In genomic region chr2:100542418-100542817, GRCh38 we compare ENCODE assay signal across 35 cellular contexts. TPM values are rescaled to one million over a fixed set of nuclear protein-coding genes. Genes with fewer than 3 reads are reported as not detected.
DNase-seq lines count a peak whose midpoint lies in the region; ATAC-seq, FAIRE-seq and TF ChIP-seq lines count a peak whose summit lies in the region.
"Had no signal": no experiment of that assay in that cellular context is flagged by ENCODE, and none has a peak within 500 bp of the region (broad histone marks: within the 10 kb centered on the region; RNA-seq: fewer than 3 reads in every experiment).

No MANE protein-coding gene starts in this region.

- TF ChIP-seq POLR2A in HepG2 (IDR thresholded peaks at IDR 0.05; ENCODE audit: insufficient read depth in 1 of 2, low read depth in 2 of 2, low read length in 2 of 2) (no peak), right lobe of liver (IDR thresholded peaks at IDR 0.05) (no peak), A549 (IDR thresholded peaks at IDR 0.05; ENCODE audit: low read length) (no peak), IMR-90 (IDR thresholded peaks at IDR 0.05; ENCODE audit: low read depth, low read length) (no peak), K562 (conservative IDR thresholded peaks at IDR 0.05) (no peak)

- no peak overlapping the region for H4K91ac ChIP-seq in IMR-90 (ENCODE audit: insufficient read depth, low read depth, low read length)

- H3K9me3 Mint-ChIP-seq in CD8-positive, alpha-beta memory T cell: no peaks in the 10 kb centered on the region
- H3K9me3 Mint-ChIP-seq in naive thymus-derived CD4-positive, alpha-beta T cell: peaks cover 0 to 1% (median 0%) of the 10 kb centered on the region in 11 donors
- H3K9me3 Mint-ChIP-seq: CD4-positive, alpha-beta T cell; CD4-positive, CD25-positive, alpha-beta regulatory T cell; CD8-positive, alpha-beta T cell had no signal

- no peak for TF ChIP-seq CTCF in HepG2 (CRISPR knock-in tag; IDR thresholded peaks at IDR 0.05)
- TF ChIP-seq CTCF in right lobe of liver (IDR thresholded peaks at IDR 0.05): no peak
- TF ChIP-seq CTCF in A549 (IDR thresholded peaks at IDR 0.05): no peak
- no peak for TF ChIP-seq CTCF in IMR-90 (conservative IDR thresholded peaks at IDR 0.05; ENCODE audit: low read depth, low read length)
- no peak for TF ChIP-seq CTCF in K562 (IDR thresholded peaks at IDR 0.05 in 2 of 3, conservative IDR thresholded peaks at IDR 0.05 in 1 of 3; ENCODE audit: insufficient read depth in 2 of 3, low read depth in 1 of 3, low read length in 3 of 3)

- H2BK20ac ChIP-seq in IMR-90 (ENCODE audit: low read depth, low read length): no peak overlapping the region

- H3K9me1 ChIP-seq in IMR-90 (ENCODE audit: insufficient read depth, low read length): no peaks in the 10 kb centered on the region
- H3K9me1 ChIP-seq in K562 (ENCODE audit: control insufficient read depth, insufficient read depth, low read length): no peaks in the 10 kb centered on the region

- H3K36me3 Mint-ChIP-seq in CD8-positive, alpha-beta memory T cell: peaks cover 0 to 3% (median 0%) of the 10 kb centered on the region in 3 donors
- H3K36me3 Mint-ChIP-seq in naive thymus-derived CD4-positive, alpha-beta T cell: no peaks in the 10 kb centered on the region
- H3K36me3 Mint-ChIP-seq: CD14-positive monocyte; CD4-positive, alpha-beta memory T cell; CD4-positive, CD25-positive, alpha-beta regulatory T cell; CD8-positive, alpha-beta T cell had no signal

- no peak overlapping the region for H2BK15ac ChIP-seq in IMR-90 (ENCODE audit: low read depth, low read length)

- no peak overlapping the region for H3K4ac ChIP-seq in IMR-90 (ENCODE audit: low read depth, low read length)

- no peak overlapping the region for H3K4me3 Mint-ChIP-seq in CD8-positive, alpha-beta memory T cell
- H3K4me3 Mint-ChIP-seq in naive thymus-derived CD4-positive, alpha-beta T cell: no peak overlapping the region
- H3K4me3 Mint-ChIP-seq: B cell; CD14-positive monocyte; CD4-positive, alpha-beta memory T cell; CD4-positive, alpha-beta T cell; CD4-positive, CD25-positive, alpha-beta regulatory T cell; CD8-positive, alpha-beta T cell had no signal

- H3K9me3 ChIP-seq in HepG2 (ENCODE audit: low read length) (no peaks in the 10 kb centered on the region), right lobe of liver (no peaks in the 10 kb centered on the region), A549 (no peaks in the 10 kb centered on the region), IMR-90 (ENCODE audit: control insufficient read depth, insufficient read depth, low read length) (no peaks in the 10 kb centered on the region; the same call in 1 of the 2 replicates), K562 (replicated peaks; ENCODE audit: control insufficient read depth, insufficient read depth, low read depth, low read length) (no peaks in the 10 kb centered on the region)
- H3K9me3 ChIP-seq in CD8-positive, alpha-beta memory T cell (ENCODE audit: low read length): no peaks in the 10 kb centered on the region
- H3K9me3 ChIP-seq in naive thymus-derived CD4-positive, alpha-beta T cell (ENCODE audit: control insufficient read depth in 2 of 3, low read length in 3 of 3): no peaks in the 10 kb centered on the region
- H3K9me3 ChIP-seq: BE2C, Caco-2 had no signal

- H4K20me1 ChIP-seq in HepG2 (ENCODE audit: insufficient read depth, low read length): no peaks in the 10 kb centered on the region
- no peaks in the 10 kb centered on the region for H4K20me1 ChIP-seq in IMR-90 (ENCODE audit: insufficient read depth, low read length)
- H4K20me1 ChIP-seq in K562 (replicated peaks; ENCODE audit: control insufficient read depth, insufficient read depth, low read length): no peaks in the 10 kb centered on the region
- H4K20me1 ChIP-seq: BLaER1; BLaER1 treated with 17β-estradiol and CSF1 and Interleukin-3, amounts not matched to agents 10 nM and 100 nM had no signal

- H3K27ac Mint-ChIP-seq in CD8-positive, alpha-beta memory T cell: peak overlapping the region in 1 of 8 donors; percentile 74
- H3K27ac Mint-ChIP-seq in naive thymus-derived CD4-positive, alpha-beta T cell: no peak overlapping the region
- H3K27ac Mint-ChIP-seq: B cell; CD14-positive monocyte; CD4-positive, alpha-beta T cell; CD4-positive, CD25-positive, alpha-beta regulatory T cell; CD8-positive, alpha-beta T cell had no signal

- no peak for TF ChIP-seq EP300 in HepG2 (IDR thresholded peaks at IDR 0.05; ENCODE audit: low read depth in 2 of 2, low read length in 2 of 2)
- no peak for TF ChIP-seq EP300 in HepG2 (CRISPR knock-in tag; IDR thresholded peaks at IDR 0.05; ENCODE audit: borderline replicate concordance)
- no peak for TF ChIP-seq EP300 in A549 (IDR thresholded peaks at IDR 0.05)
- TF ChIP-seq EP300 in K562 (IDR thresholded peaks at IDR 0.05; ENCODE audit: low read length): no peak

- no peak overlapping the region for H3K18ac ChIP-seq in IMR-90 (ENCODE audit: low read depth, low read length)

- WGBS in HepG2 (ENCODE audit: low lambda C conversion rate): 33% methylated on average over 6 of the region's 6 CpGs
- 85% methylated on average over 6 of the region's 6 CpGs for WGBS in right lobe of liver (ENCODE audit: insufficient coverage, low coverage, low lambda C conversion rate, missing lambda C conversion rate)
- 86% methylated on average over 6 of the region's 6 CpGs for WGBS in A549 (ENCODE audit: missing lambda C conversion rate)
- WGBS in IMR-90 (ENCODE audit: extremely low coverage in 2 of 2, insufficient read length in 1 of 2), 2 experiments: no CpG with 5 or more reads among the region's 6 CpGs
- 59% methylated on average over 6 of the region's 6 CpGs for WGBS in K562 (ENCODE audit: insufficient coverage, low coverage, missing lambda C conversion rate)

- CTCF ChIA-PET in HepG2 (lab: Yijun Ruan, JAX; ENCODE audit: low intra/inter-chr PET ratio, low total read pairs): no interaction called here
- CTCF ChIA-PET in A549 (lab: Yijun Ruan, JAX): interaction anchor here (1.4 kb wide), 1 partner anchor 9 kb away, joined by 3 read pairs; no protein-coding TSS in a partner anchor
- CTCF ChIA-PET in IMR-90 (lab: Yijun Ruan, JAX): no interaction called here
- CTCF ChIA-PET in K562 (lab: Yijun Ruan, JAX; ENCODE audit: low intra/inter-chr PET ratio): no interaction called here
- CTCF ChIA-PET in CD8-positive, alpha-beta memory T cell (lab: Charles Lee): no interaction called here
- CTCF ChIA-PET in naive thymus-derived CD4-positive, alpha-beta T cell (lab: Charles Lee): no interaction called here

- no peak overlapping the region for H3K14ac ChIP-seq in IMR-90 (replicated peaks; ENCODE audit: low read depth, low read length)

- no peak overlapping the region for H3K4me3 ChIP-seq in HepG2 (replicated peaks in 1 of 3; ENCODE audit: insufficient read depth in 1 of 3, low read depth in 2 of 3, low read length in 3 of 3)
- H3K4me3 ChIP-seq in right lobe of liver: no peak overlapping the region
- no peak overlapping the region for H3K4me3 ChIP-seq in A549
- H3K4me3 ChIP-seq in IMR-90 (ENCODE audit: insufficient read depth, low read depth, low read length): no peak overlapping the region
- no peak overlapping the region for H3K4me3 ChIP-seq in K562
- H3K4me3 ChIP-seq in CD8-positive, alpha-beta memory T cell (ENCODE audit: low read length): no peak overlapping the region
- no peak overlapping the region for H3K4me3 ChIP-seq in naive thymus-derived CD4-positive, alpha-beta T cell (ENCODE audit: low read length)
- H3K4me3 ChIP-seq: BLaER1; BLaER1 treated with 17β-estradiol and CSF1 and Interleukin-3, amounts not matched to agents 10 nM and 100 nM had no signal

- TF ChIP-seq RAD21 in HepG2 (CRISPR knock-in tag; IDR thresholded peaks at IDR 0.05) (no peak), A549 (conservative IDR thresholded peaks at IDR 0.05 in 1 of 2, IDR thresholded peaks at IDR 0.05 in 1 of 2) (no peak), IMR-90 (IDR thresholded peaks at IDR 0.05; ENCODE audit: low read length) (no peak), K562 (CRISPR knock-in tag; conservative IDR thresholded peaks at IDR 0.05 in 1 of 2, IDR thresholded peaks at IDR 0.05 in 1 of 2) (no peak)

- BruUV-seq in HepG2 (replicated peaks; lab: Mats Ljungman, UMichigan): no TSS peak
- no TSS peak for BruUV-seq in IMR-90 (replicated peaks; lab: Mats Ljungman, UMichigan)
- no TSS peak for BruUV-seq in K562 (replicated peaks; lab: Mats Ljungman, UMichigan)

- H3K56ac ChIP-seq in IMR-90 (ENCODE audit: extremely low read depth, insufficient read depth, low read length): no peak overlapping the region

- peaks cover 5 to 19% of the 10 kb centered on the region in 2 donors for H3K27me3 Mint-ChIP-seq in CD8-positive, alpha-beta memory T cell
- peaks cover 0 to 17% (median 0%) of the 10 kb centered on the region in 5 donors for H3K27me3 Mint-ChIP-seq in naive thymus-derived CD4-positive, alpha-beta T cell

- intact Hi-C loops in HepG2 (cut with micrococcal nuclease; ENCODE audit: unreplicated experiment): no loop called here
- intact Hi-C loops in right lobe of liver (cut with DNase I): no loop called here
- intact Hi-C loops in IMR-90 (cut with micrococcal nuclease): no loop called here
- intact Hi-C loops in K562 (cut with micrococcal nuclease): no loop called here
- intact Hi-C loops in naive thymus-derived CD4-positive, alpha-beta T cell (cut with micrococcal nuclease): no loop called here

- dilution Hi-C loops in IMR-90 (cut with HindIII; ENCODE audit: low sequenced_read_pairs, unreplicated experiment): no loop called here

- no peaks in the 10 kb centered on the region for H3K36me3 ChIP-seq in HepG2 (replicated peaks in 1 of 2; ENCODE audit: control insufficient read depth in 1 of 2, insufficient read depth in 2 of 2, low read length in 2 of 2)
- H3K36me3 ChIP-seq in right lobe of liver: no peaks in the 10 kb centered on the region
- H3K36me3 ChIP-seq in IMR-90 (ENCODE audit: control insufficient read depth, insufficient read depth, low read length): no peaks in the 10 kb centered on the region
- H3K36me3 ChIP-seq in K562 (ENCODE audit: control insufficient read depth, insufficient read depth, low read length): no peaks in the 10 kb centered on the region
- no peaks in the 10 kb centered on the region for H3K36me3 ChIP-seq in CD8-positive, alpha-beta memory T cell (ENCODE audit: insufficient read depth, low read length)
- H3K36me3 ChIP-seq in naive thymus-derived CD4-positive, alpha-beta T cell (ENCODE audit: control insufficient read depth in 2 of 3, insufficient read depth in 3 of 3, low read length in 3 of 3): no peaks in the 10 kb centered on the region
- H3K36me3 ChIP-seq: BE2C; BLaER1; BLaER1 treated with 17β-estradiol and CSF1 and Interleukin-3, amounts not matched to agents 10 nM and 100 nM had no signal

- H3K27me3 ChIP-seq in HepG2 (ENCODE audit: control insufficient read depth in 1 of 2, insufficient read depth in 2 of 2, low read length in 2 of 2) (peaks cover 0 to 3% of the 10 kb centered on the region in 2 experiments; a peak in 1 of 5 replicates), right lobe of liver (no peaks in the 10 kb centered on the region), IMR-90 (ENCODE audit: control insufficient read depth, insufficient read depth, low read length) (peaks cover 7% of the 10 kb centered on the region), K562 (ENCODE audit: control insufficient read depth in 2 of 2, insufficient read depth in 2 of 2, low read length in 2 of 2) (no peaks in the 10 kb centered on the region; a peak in 3 of 5 replicates)
- H3K27me3 ChIP-seq in CD8-positive, alpha-beta memory T cell (ENCODE audit: insufficient read depth, low read length, poor library complexity, severe bottlenecking): no peaks in the 10 kb centered on the region
- H3K27me3 ChIP-seq in naive thymus-derived CD4-positive, alpha-beta T cell (ENCODE audit: control insufficient read depth in 2 of 2, insufficient read depth in 2 of 2, low read length in 2 of 2): no peaks in the 10 kb centered on the region
- H3K27me3 ChIP-seq: BE2C; BLaER1; BLaER1 treated with 17β-estradiol and CSF1 and Interleukin-3, amounts not matched to agents 10 nM and 100 nM had no signal

- in situ Hi-C loops in HepG2 (cut with HindIII; ENCODE audit: extremely low pct_ligation_motif_present, low pct_unique_long_range_greater_than_20kb): no loop called here
- in situ Hi-C loops in IMR-90 (cut with MboI; ENCODE audit: low sequenced_read_pairs): no loop called here
- in situ Hi-C loops in K562 (cut with MboI): no loop called here

- H4K8ac ChIP-seq in IMR-90 (ENCODE audit: low read depth in 2 of 2, low read length in 2 of 2): no peak overlapping the region

- no peak overlapping the region for H2AFZ ChIP-seq in HepG2 (ENCODE audit: low read length)
- no peak overlapping the region for H2AFZ ChIP-seq in IMR-90 (replicated peaks; ENCODE audit: low read length, poor library complexity)
- H2AFZ ChIP-seq in K562 (ENCODE audit: low read depth, low read length): no peak overlapping the region

- H3K79me2 ChIP-seq in HepG2 (ENCODE audit: insufficient read depth, low read length): no peaks in the 10 kb centered on the region
- no peaks in the 10 kb centered on the region for H3K79me2 ChIP-seq in K562 (ENCODE audit: control insufficient read depth, insufficient read depth, low read length)

- FAIRE-seq in HepG2 (lab: Jason Lieb, UNC) (no peak), A549 (lab: Jason Lieb, UNC) (no peak), K562 (lab: Jason Lieb, UNC) (no peak)
- FAIRE-seq: A204.1, D721Med had no signal

- POLR2A ChIA-PET in HepG2 (lab: Yijun Ruan, JAX) (no interaction called here), A549 (lab: Yijun Ruan, JAX) (no interaction called here), IMR-90 (lab: Charles Lee; ENCODE audit: unreplicated experiment) (interaction anchor here (0.7 kb wide), 1 partner anchor 1359 kb away, joined by 3 read pairs; no protein-coding TSS in a partner anchor), K562 (lab: Yijun Ruan, JAX) (interaction anchor here (0.7 kb wide), 1 partner anchor 71 kb away, joined by 3 read pairs; no protein-coding TSS in a partner anchor)
- POLR2A ChIA-PET in CD8-positive, alpha-beta memory T cell (lab: Charles Lee): no interaction called here
- POLR2A ChIA-PET in naive thymus-derived CD4-positive, alpha-beta T cell (lab: Charles Lee): no interaction called here

- no peak overlapping the region for H2AK9ac ChIP-seq in IMR-90 (replicated peaks; ENCODE audit: low read depth, low read length, poor library complexity)

- H3K27ac ChIP-seq in HepG2 (ENCODE audit: extremely low read length, insufficient read depth, low read length) (no peak overlapping the region), right lobe of liver (no peak overlapping the region), A549 (no peak overlapping the region), IMR-90 (ENCODE audit: insufficient read depth, low read length) (no peak overlapping the region), K562 (ENCODE audit: extremely low read depth, low read depth, low read length) (no peak overlapping the region)
- no peak overlapping the region for H3K27ac ChIP-seq in CD8-positive, alpha-beta memory T cell (ENCODE audit: low read depth, low read length)
- no peak overlapping the region for H3K27ac ChIP-seq in naive thymus-derived CD4-positive, alpha-beta T cell (ENCODE audit: low read depth, low read length)
- H3K27ac ChIP-seq: 22Rv1; BLaER1; BLaER1 treated with 17β-estradiol and CSF1 and Interleukin-3, amounts not matched to agents 10 nM and 100 nM; C4-2B had no signal

- H3K4me1 ChIP-seq in HepG2 (ENCODE audit: insufficient read depth, low read length) (no peaks in the 10 kb centered on the region), right lobe of liver (no peaks in the 10 kb centered on the region), A549 (no peaks in the 10 kb centered on the region), IMR-90 (ENCODE audit: control insufficient read depth, insufficient read depth, low read length) (no peaks in the 10 kb centered on the region), K562 (replicated peaks in 1 of 2; ENCODE audit: control insufficient read depth in 2 of 2, insufficient read depth in 2 of 2, low read length in 2 of 2) (no peaks in the 10 kb centered on the region; a peak in 2 of 5 replicates)
- H3K4me1 ChIP-seq in CD8-positive, alpha-beta memory T cell (ENCODE audit: insufficient read depth, low read length): no peaks in the 10 kb centered on the region
- H3K4me1 ChIP-seq in naive thymus-derived CD4-positive, alpha-beta T cell (ENCODE audit: control insufficient read depth in 2 of 2, insufficient read depth in 2 of 2, low read length in 2 of 2): no peaks in the 10 kb centered on the region
- H3K4me1 ChIP-seq: BE2C, Caco-2 had no signal

- peaks cover 0 to 2% (median 0%) of the 10 kb centered on the region in 3 donors for H3K4me1 Mint-ChIP-seq in CD8-positive, alpha-beta memory T cell
- H3K4me1 Mint-ChIP-seq in naive thymus-derived CD4-positive, alpha-beta T cell: peaks cover 0 to 8% (median 0%) of the 10 kb centered on the region in 7 donors
- H3K4me1 Mint-ChIP-seq: B cell; CD4-positive, CD25-positive, alpha-beta regulatory T cell had no signal

- no peak overlapping the region for H2AK5ac ChIP-seq in IMR-90 (ENCODE audit: low read depth, low read length)

- no peak overlapping the region for H2BK5ac ChIP-seq in IMR-90 (ENCODE audit: low read depth, low read length, poor library complexity, severe bottlenecking)

- H3K23ac ChIP-seq in IMR-90 (ENCODE audit: low read depth, low read length): no peak overlapping the region

- H3K4me2 ChIP-seq in HepG2 (ENCODE audit: low read depth, low read length) (no peak overlapping the region), A549 (no peak overlapping the region), IMR-90 (ENCODE audit: low read depth, low read length) (no peak overlapping the region), K562 (ENCODE audit: insufficient read depth, low read length) (no peak overlapping the region)
- H3K4me2 ChIP-seq: BLaER1 had no signal

- DNase-seq in HepG2 (ENCODE audit: low spot score) (no peak), right lobe of liver (no peak), A549 (ENCODE audit: low read depth in 1 of 2, low spot score in 1 of 2) (no peak), IMR-90 (no peak), K562 (ENCODE audit: extremely low read depth in 1 of 4, low spot score in 3 of 4) (no peak), ureter (ENCODE audit: low spot score) (no peak)
- no peak for DNase-seq in CD8-positive, alpha-beta memory T cell
- no peak for DNase-seq in naive thymus-derived CD4-positive, alpha-beta T cell
- DNase-seq: 8988T; ACHN; AML-193; BE2C; C1 segment of cervical spinal cord; Caco-2; Calu3; CD4-positive, alpha-beta memory T cell; CD4-positive, alpha-beta T cell; CD4-positive, CD25-positive, alpha-beta regulatory T cell; CD8-positive, alpha-beta T cell; COR-L47; DMS 273 treated with DMSO at 0.1 percent for 48 hours; DMS153; DMS53; DMS79; DMS79 treated with DMSO at 0.1 percent for 48 hours; DND-41; EL had no signal

- H3K79me1 ChIP-seq in IMR-90 (ENCODE audit: low read depth in 1 of 2, low read length in 2 of 2): no peaks in the 10 kb centered on the region

- H4K5ac ChIP-seq in IMR-90 (ENCODE audit: low read depth, low read length): no peak overlapping the region

- H2BK120ac ChIP-seq in IMR-90 (ENCODE audit: low read depth, low read length): no peak overlapping the region

- H3K9ac ChIP-seq in HepG2 (ENCODE audit: insufficient read depth, low read depth, low read length) (no peak overlapping the region), IMR-90 (ENCODE audit: low read depth, low read length) (no peak overlapping the region), K562 (ENCODE audit: insufficient read depth in 1 of 2, low read depth in 2 of 2, low read length in 2 of 2) (no peak overlapping the region)
- H3K9ac ChIP-seq: BLaER1; BLaER1 treated with 17β-estradiol and CSF1 and Interleukin-3, amounts not matched to agents 10 nM and 100 nM had no signal

- no peak for ATAC-seq in HepG2
- no peak for ATAC-seq in right lobe of liver
- no peak for ATAC-seq in A549
- ATAC-seq in IMR-90 (ENCODE audit: low read depth): no peak
- ATAC-seq in K562: no peak
- ATAC-seq in naive thymus-derived CD4-positive, alpha-beta T cell: no peak
- ATAC-seq: CD8-positive, alpha-beta T cell had no signal

RNA-seq across cellular contexts. Expression of gene PDCL3, which starts 20.4 kb away (rescaled TPM):
- total RNA-seq in HepG2 (2016; rRNA removed; fragmentation: Illumina TruSeq; extraction: Trizol): 24.4 and 36.9 TPM in 2 replicates
- 7.1 and 7.4 TPM in 2 replicates for total RNA-seq in HepG2 (2016; cell fraction: cytosol; rRNA removed; fragmentation: Illumina TruSeq; extraction: Trizol; ENCODE audit: low read depth)
- 26.6 and 35.1 TPM in 2 replicates for total RNA-seq in HepG2 (2016; cell fraction: insoluble cytoplasmic fraction; rRNA removed; fragmentation: Illumina TruSeq; extraction: Trizol)
- total RNA-seq in HepG2 (2016; cell fraction: membrane; rRNA removed; fragmentation: Illumina TruSeq; extraction: Trizol): 9.5 and 9.9 TPM in 2 replicates
- 13.4 and 14.5 TPM in 2 replicates for total RNA-seq in HepG2 (2016; cell fraction: nucleus; rRNA removed; fragmentation: Illumina TruSeq; extraction: Trizol)
- 14.4 TPM in 2 replicates for polyA plus RNA-seq in HepG2 (2011; rRNA removed)
- polyA plus RNA-seq in HepG2 (2011; cell fraction: cytosol; rRNA removed): 9.9 and 15.6 TPM in 2 replicates
- polyA plus RNA-seq in HepG2 (2011; cell fraction: nucleus; rRNA removed): 2.6 and 4.0 TPM in 2 replicates
- polyA plus RNA-seq in HepG2 (2012): 22.1 and 23.8 TPM in 2 replicates
- 11.7 and 12.3 TPM in 2 replicates for polyA plus RNA-seq in HepG2 (2016; cell fraction: cytosol; fragmentation: Illumina TruSeq; extraction: Trizol; ENCODE audit: low read depth)
- 64.8 and 71.4 TPM in 2 replicates for polyA plus RNA-seq in HepG2 (2016; cell fraction: insoluble cytoplasmic fraction; fragmentation: Illumina TruSeq; extraction: Trizol; ENCODE audit: low read depth)
- polyA plus RNA-seq in HepG2 (2016; cell fraction: membrane; fragmentation: Illumina TruSeq; extraction: Trizol; ENCODE audit: low read depth): 12.5 and 13.1 TPM in 2 replicates
- 26.6 and 28.1 TPM in 2 replicates for polyA plus RNA-seq in HepG2 (2016; cell fraction: nucleus; fragmentation: Illumina TruSeq; extraction: Trizol; ENCODE audit: insufficient read depth, low read depth)
- 5.0 and 7.5 TPM in 2 replicates for polyA minus RNA-seq in HepG2 (2011; rRNA and poly(A)+ RNA removed; ENCODE audit: low replicate concordance)
- 5.8 and 6.1 TPM in 2 replicates for polyA minus RNA-seq in HepG2 (2011; cell fraction: cytosol; rRNA and poly(A)+ RNA removed)
- 7.0 and 10.1 TPM in 2 replicates for polyA minus RNA-seq in HepG2 (2011; cell fraction: nucleus; rRNA and poly(A)+ RNA removed)
- total RNA-seq in right lobe of liver: 1 to 10 TPM; 5.2 to 8.4 (median 7.0) TPM
- polyA plus RNA-seq in A549 (2011; rRNA removed): 47.8 and 63.1 TPM in 2 replicates
- 31.3 and 40.2 TPM in 2 replicates for polyA plus RNA-seq in A549 (2012; cell fraction: cytosol; rRNA removed)
- 7.2 and 10.7 TPM in 2 replicates for polyA plus RNA-seq in A549 (2012; cell fraction: nucleus; rRNA removed)
- 64.1 to 72.9 TPM (median 68.2 TPM) in 3 replicates for polyA plus RNA-seq in A549 (2017; fragmentation: RNase III; extraction: RNeasy Plus Mini Kit Qiagen cat#74134 plus additional on column Dnase treatment)
- 13.6 and 13.8 TPM in 2 replicates for polyA minus RNA-seq in A549 (2011; rRNA and poly(A)+ RNA removed)
- 9.5 and 22.8 TPM in 2 replicates for total RNA-seq in IMR-90 (2012; rRNA removed)
- 23.3 and 26.4 TPM in 2 replicates for polyA plus RNA-seq in IMR-90 (2012; rRNA removed)
- 3.6 and 8.7 TPM in 2 replicates for polyA plus RNA-seq in IMR-90 (2012; cell fraction: cytosol; rRNA removed)
- polyA plus RNA-seq in IMR-90 (2012; cell fraction: nucleus; rRNA removed; ENCODE audit: low replicate concordance): 0.48 and 4.9 TPM in 2 replicates
- 4.8 and 6.2 TPM in 2 replicates for total RNA-seq in K562 (2011; cell fraction: chromatin; rRNA removed; ENCODE audit: low replicate concordance)
- total RNA-seq in K562 (2011; cell fraction: nucleolus; rRNA removed): 3.4 and 4.7 TPM in 2 replicates
- 4.8 and 5.7 TPM in 2 replicates for total RNA-seq in K562 (2011; cell fraction: nucleoplasm; rRNA removed)
- 16.6 and 23.7 TPM in 2 replicates for total RNA-seq in K562 (2014; rRNA removed)
- total RNA-seq in K562 (2014; rRNA removed; fragmentation: Illumina TruSeq; extraction: Trizol): 23.7 and 25.8 TPM in 2 replicates
- total RNA-seq in K562 (2015; rRNA removed; fragmentation: Illumina TruSeq; extraction: Trizol): 25.4 and 26.9 TPM in 2 replicates
- total RNA-seq in K562 (2021): 21.3 and 22.9 TPM in 2 replicates
- 22.3 and 22.4 TPM in 2 replicates for polyA plus RNA-seq in K562 (2011; rRNA removed)
- polyA plus RNA-seq in K562 (2011; cell fraction: cytosol; rRNA removed): 8.3 and 17.8 TPM in 2 replicates
- polyA plus RNA-seq in K562 (2011; cell fraction: nucleus; rRNA removed): 3.4 and 5.7 TPM in 2 replicates
- polyA plus RNA-seq in K562 (2012): 25.5 and 32.5 TPM in 2 replicates
- 38.4 and 41.6 TPM in 2 replicates for polyA plus RNA-seq in K562 (2014; fragmentation: Illumina TruSeq; extraction: Trizol)
- 10 to 100 TPM; 72.0 to 76.7 TPM for polyA plus RNA-seq in K562 (2014; fragmentation: Nextera tagmentation; extraction: Ambion mirVana)
- 36.0 and 40.5 TPM in 2 replicates for polyA plus RNA-seq in K562 (2014; rRNA removed)
- 21.9 and 22.1 TPM in 2 replicates for polyA minus RNA-seq in K562 (2011; rRNA and poly(A)+ RNA removed)
- polyA minus RNA-seq in K562 (2011; cell fraction: cytosol; rRNA and poly(A)+ RNA removed): 7.0 and 8.6 TPM in 2 replicates
- 2.6 and 4.2 TPM in 2 replicates for polyA minus RNA-seq in K562 (2011; cell fraction: nucleus; rRNA and poly(A)+ RNA removed)
- total RNA-seq in ureter: 23.7 TPM
- total RNA-seq in CD8-positive, alpha-beta memory T cell: 10 to 100 TPM; 46.5 to 54.1 TPM
- 52.0 TPM for polyA plus RNA-seq in CD8-positive, alpha-beta memory T cell
- 10 to 100 TPM; 16.6 to 31.9 (median 19.9) TPM for total RNA-seq in naive thymus-derived CD4-positive, alpha-beta T cell
- 10 to 100 TPM; 61.9 to 63.4 TPM for polyA plus RNA-seq in naive thymus-derived CD4-positive, alpha-beta T cell

Comparison
In these comparisons a context has a peak if more than half of its experiments do, and no peak if none do; other contexts are left out.
1. POLR2A ChIA-PET loops: an anchor here in IMR-90 (0.7 kb wide) and K562 (0.7 kb wide); none called in HepG2, A549, CD8-positive, alpha-beta memory T cell and naive thymus-derived CD4-positive, alpha-beta T cell.
2. Of the 241 proteins assayed by ChIP-seq in both HepG2 and K562: peak only in HepG2: MAFF and MAFK; only in K562: none; in both: none; in neither: 239.